In genomic region chr13:49936085-49936942, GRCh38 we compare ENCODE assay signal across 8 cellular contexts. TPM values are rescaled to one million over a fixed set of nuclear protein-coding genes. Genes with fewer than 3 reads are reported as not detected.
DNase-seq lines count a peak whose midpoint lies in the region; ATAC-seq lines count a peak whose summit lies in the region.

SPRYD7 (minus strand) TSS chr13:49936340; CDS start chr13:49936235, 105 bp downstream.

- H3K27me3 Mint-ChIP-seq in activated CD4-positive, alpha-beta T cell treated with anti-CD3 and anti-CD28 coated beads, Interleukin-2, amount 10 ng/mL, durations not matched to agents 24 days and 14 days = peaks cover 17% of the 10 kb centered on the region

- H3K4me3 Mint-ChIP-seq in activated CD4-positive, alpha-beta T cell treated with anti-CD3 and anti-CD28 coated beads, Interleukin-2, amount 10 ng/mL, durations not matched to agents 24 days and 14 days = peak within 1 kb of the TSS; percentile 94

- peaks cover 13% of the 10 kb centered on the region for H3K4me1 Mint-ChIP-seq in activated CD4-positive, alpha-beta T cell treated with anti-CD3 and anti-CD28 coated beads, Interleukin-2, amount 10 ng/mL, durations not matched to agents 24 days and 14 days

- intact Hi-C loops in activated CD4-positive, alpha-beta T cell treated with anti-CD3 and anti-CD28 coated beads, Interleukin-2, amount 10 ng/mL, durations not matched to agents 24 days and 14 days (cut with micrococcal nuclease) = loop anchor here (1.0 to 10.0 kb wide), 8 partner anchors 61 to 1632 kb away; partner anchors contain the start of genes CAB39L, EBPL, KPNA3 and RB1

- H3K9me3 Mint-ChIP-seq in activated CD4-positive, alpha-beta T cell treated with anti-CD3 and anti-CD28 coated beads, Interleukin-2, amount 10 ng/mL, durations not matched to agents 24 days and 14 days = no peaks in the 10 kb centered on the region

- ATAC-seq in GM19351 (IDR thresholded peaks at IDR 0.05; ENCODE audit: unreplicated experiment) = peak; percentile 97
- peak; percentile 99 for ATAC-seq in HG03520 (IDR thresholded peaks at IDR 0.05; ENCODE audit: unreplicated experiment)

- no peaks in the 10 kb centered on the region for H3K36me3 Mint-ChIP-seq in activated CD4-positive, alpha-beta T cell treated with anti-CD3 and anti-CD28 coated beads, Interleukin-2, amount 10 ng/mL, durations not matched to agents 24 days and 14 days (ENCODE audit: low read depth)

- peak within 1 kb of the TSS; percentile 83 for H3K27ac Mint-ChIP-seq in activated CD4-positive, alpha-beta T cell treated with anti-CD3 and anti-CD28 coated beads, Interleukin-2, amount 10 ng/mL, durations not matched to agents 24 days and 14 days

- peak; percentile 98 for DNase-seq in CD1c-positive myeloid dendritic cell (ENCODE audit: extremely low spot score)
- peak; percentile 97 to 99 for DNase-seq in NCI-H526 (lab: John Stamatoyannopoulos, UW)
- peak; percentile 99 for DNase-seq in activated CD4-positive, alpha-beta T cell treated with anti-CD3 and anti-CD28 coated beads, Interleukin-2, amount 10 ng/mL, durations not matched to agents 24 days and 14 days
- DNase-seq in cortex of kidney (lab: John Stamatoyannopoulos, UW) = peak; percentile 68
- peak; percentile 99 for DNase-seq in left kidney (ENCODE audit: low read depth, low spot score)
- peak; percentile 94 for DNase-seq in stimulated activated CD4-positive, alpha-beta T cell treated with anti-CD3 and anti-CD28 coated beads, Interleukin-1b, Interleukin-23, amount 100 ng/mL, for 48 hours

RNA-seq across cellular contexts. Expression of gene SPRYD7, which starts in this region (rescaled TPM):
- total RNA-seq in activated CD4-positive, alpha-beta T cell treated with anti-CD3 and anti-CD28 coated beads, Interleukin-2, amount 10 ng/mL, durations not matched to agents 24 days and 14 days = 6.9 and 8.1 TPM in 2 replicates

Comparison
In these comparisons a context has a peak if more than half of its experiments do, and no peak if none do; other contexts are left out.
1. Peak in every context shown above with its lines: DNase-seq and ATAC-seq.